8 cellular contexts compared by ENCODE assay signal in genomic region chr19:6199240-6199983, GRCh38.
DNase-seq lines count a peak whose midpoint lies in the region; ATAC-seq and TF ChIP-seq lines count a peak whose summit lies in the region.

No MANE protein-coding gene starts in this region.

- no peaks in the 10 kb centered on the region for H4K20me1 ChIP-seq in neural cell (ENCODE audit: insufficient read depth)

- no peak for TF ChIP-seq EP300 in neural cell (conservative IDR thresholded peaks at IDR 0.05; ENCODE audit: poor library complexity, severe bottlenecking)

- H3K9me3 Mint-ChIP-seq in stimulated activated naive CD8-positive, alpha-beta T cell treated with anti-CD3 and anti-CD28 coated beads, Interleukin-15, amount 100 ng/mL, for 72 hours: peaks cover 0 to 6% of the 10 kb centered on the region in 2 donors

- H3K9ac ChIP-seq in neural cell (ENCODE audit: low read length): peak overlapping the region; percentile 74

- H3K79me2 ChIP-seq in neural cell (replicated peaks; ENCODE audit: insufficient read depth, low read length): peaks cover 4% of the 10 kb centered on the region

- H3K4me2 ChIP-seq in neural cell (ENCODE audit: low read length): peak overlapping the region; percentile 91

- H3K9me3 ChIP-seq in MG63 (no peaks in the 10 kb centered on the region), neural cell (ENCODE audit: low read length) (peaks cover 3% of the 10 kb centered on the region)

- no peaks in the 10 kb centered on the region for H3K9me2 ChIP-seq in neural cell (ENCODE audit: insufficient read depth, low read length)

- H2AFZ ChIP-seq in neural cell (ENCODE audit: low read depth, low read length): peak overlapping the region; percentile 56

- DNase-seq in G401 (ENCODE audit: low spot score): peak; percentile 98
- DNase-seq in H7: peak; percentile 100
- DNase-seq in MG63: peak; percentile 91
- peak; percentile 96 to 97 for DNase-seq in SHP77 (lab: John Stamatoyannopoulos, UW)
- peak; percentile 99 for DNase-seq in activated gamma-delta T cell treated with Interleukin-2 at 50 U/mL for 16 hours
- DNase-seq in foreskin fibroblast: peak; percentile 97 to 100
- DNase-seq in stimulated activated naive CD8-positive, alpha-beta T cell treated with anti-CD3 and anti-CD28 coated beads, Interleukin-15, amount 100 ng/mL, for 72 hours: peak; percentile 99

- peak overlapping the region; percentile 61 for H3K27ac ChIP-seq in neural cell (ENCODE audit: low read length)

- H3K4me1 Mint-ChIP-seq in stimulated activated naive CD8-positive, alpha-beta T cell treated with anti-CD3 and anti-CD28 coated beads, Interleukin-15, amount 100 ng/mL, for 72 hours: peaks cover 18% of the 10 kb centered on the region

- peak; percentile 56 for TF ChIP-seq RAD21 in neural cell (conservative IDR thresholded peaks at IDR 0.05)

- H3K4me3 Mint-ChIP-seq in stimulated activated naive CD8-positive, alpha-beta T cell treated with anti-CD3 and anti-CD28 coated beads, Interleukin-15, amount 100 ng/mL, for 72 hours: peak overlapping the region; percentile 98 to 100

- H3K36me3 ChIP-seq in H7 (replicated peaks; ENCODE audit: control insufficient read depth, insufficient read depth, low read length) (no peaks in the 10 kb centered on the region), MG63 (no peaks in the 10 kb centered on the region), neural cell (ENCODE audit: insufficient read depth, low read length) (no peaks in the 10 kb centered on the region)

- ATAC-seq in stimulated activated naive CD8-positive, alpha-beta T cell treated with anti-CD3 and anti-CD28 coated beads, Interleukin-15, amount 100 ng/mL, for 72 hours: peak; percentile 95

- TF ChIP-seq CTCF in foreskin fibroblast (IDR thresholded peaks at IDR 0.05; ENCODE audit: low read depth, low read length): peak; percentile 20
- peak; percentile 67 for TF ChIP-seq CTCF in neural cell (IDR thresholded peaks at IDR 0.05; ENCODE audit: poor library complexity, severe bottlenecking)

- H3K4me3 ChIP-seq in H7 (ENCODE audit: insufficient read depth, low read depth, low read length) (peak overlapping the region; percentile 79), MG63 (peak overlapping the region; percentile 68), foreskin fibroblast (ENCODE audit: low read depth in 1 of 2, low read length in 2 of 2) (peak overlapping the region; percentile 63 to 91), neural cell (ENCODE audit: low read length) (peak overlapping the region; percentile 98)

- H3K27me3 ChIP-seq in H7 (ENCODE audit: control insufficient read depth, insufficient read depth, low read length) (peaks cover 3% of the 10 kb centered on the region; the same call in 1 of the 2 replicates), MG63 (no peaks in the 10 kb centered on the region), neural cell (ENCODE audit: insufficient read depth, low read depth, low read length) (no peaks in the 10 kb centered on the region)

- in situ Hi-C loops in G401 (cut with HindIII; ENCODE audit: low sequenced_read_pairs): no loop called here

- H3K27ac Mint-ChIP-seq in stimulated activated naive CD8-positive, alpha-beta T cell treated with anti-CD3 and anti-CD28 coated beads, Interleukin-15, amount 100 ng/mL, for 72 hours: peak overlapping the region; percentile 96 to 99

- peaks cover 11% of the 10 kb centered on the region for H3K27me3 Mint-ChIP-seq in stimulated activated naive CD8-positive, alpha-beta T cell treated with anti-CD3 and anti-CD28 coated beads, Interleukin-15, amount 100 ng/mL, for 72 hours

- no peaks in the 10 kb centered on the region for H3F3A ChIP-seq in neural cell (ENCODE audit: insufficient read depth, low read length, poor library complexity, severe bottlenecking)

TF ChIP-seq in neural cell, 6 proteins besides CTCF, POLR2A, EP300 and RAD21:
- TF ChIP-seq SMC3 (conservative IDR thresholded peaks at IDR 0.05; ENCODE audit: poor library complexity) (no peak), TAF1 (IDR thresholded peaks at IDR 0.05; ENCODE audit: low read depth) (no peak), REST (IDR thresholded peaks at IDR 0.05; ENCODE audit: borderline replicate concordance) (peak; percentile 32), EZH2 (IDR thresholded peaks at IDR 0.05; ENCODE audit: borderline replicate concordance, insufficient read depth, low read length, poor library complexity, severe bottlenecking) (no peak), MXI1 (conservative IDR thresholded peaks at IDR 0.05; ENCODE audit: poor library complexity, severe bottlenecking) (peak; percentile 96), POLR2AphosphoS5 (IDR thresholded peaks at IDR 0.05) (peak; percentile 75)

Comparison
In these comparisons a context has a peak if more than half of its experiments do, and no peak if none do; other contexts are left out.
1. Peak in every context shown above with its lines: DNase-seq, ATAC-seq, H3K4me3 ChIP-seq and H3K27ac ChIP-seq.